ENCODE assay signal across 21 cellular contexts in genomic region chr2:146031158-146031557, GRCh38.
DNase-seq lines count a peak whose midpoint lies in the region; ATAC-seq, FAIRE-seq and TF ChIP-seq lines count a peak whose summit lies in the region.
"Had no signal": no experiment of that assay in that cellular context is flagged by ENCODE, and none has a peak within 500 bp of the region (broad histone marks: within the 10 kb centered on the region; RNA-seq: fewer than 3 reads in every experiment).

No MANE protein-coding gene starts in this region.

- TF ChIP-seq CTCF in GM23338 (conservative IDR thresholded peaks at IDR 0.05; ENCODE audit: low read depth in 2 of 2) (no peak), PC-9 (conservative IDR thresholded peaks at IDR 0.05) (no peak), endothelial cell of umbilical vein (IDR thresholded peaks at IDR 0.05; ENCODE audit: extremely low read depth in 1 of 2, insufficient read depth in 1 of 2, low read depth in 1 of 2, low read length in 2 of 2) (no peak), osteocyte (IDR thresholded peaks at IDR 0.05) (no peak), heart right ventricle (IDR thresholded peaks at IDR 0.05) (no peak)

- no peaks in the 10 kb centered on the region for H3K36me3 ChIP-seq in GM23338 (ENCODE audit: insufficient read depth)
- no peaks in the 10 kb centered on the region for H3K36me3 ChIP-seq in PC-9 (ENCODE audit: low read depth)
- H3K36me3 ChIP-seq in endothelial cell of umbilical vein (ENCODE audit: control insufficient read depth in 2 of 2, extremely low read depth in 1 of 2, insufficient read depth in 2 of 2, low read length in 2 of 2): no peaks in the 10 kb centered on the region
- no peaks in the 10 kb centered on the region for H3K36me3 ChIP-seq in heart right ventricle
- H3K36me3 ChIP-seq: BE2C, MG63 had no signal

- no peak overlapping the region for H3K9ac ChIP-seq in endothelial cell of umbilical vein (replicated peaks; ENCODE audit: extremely low read depth, insufficient read depth, low read length)
- H3K9ac ChIP-seq: KMS-11 had no signal

- TF ChIP-seq POLR2A in endothelial cell of umbilical vein (IDR thresholded peaks at IDR 0.05; ENCODE audit: low read depth, low read length): no peak

- H3K9me1 ChIP-seq in endothelial cell of umbilical vein (replicated peaks; ENCODE audit: control insufficient read depth, extremely low read depth, insufficient read depth, low read length): no peaks in the 10 kb centered on the region

- dilution Hi-C loops in endothelial cell of umbilical vein (cut with MboI; ENCODE audit: extremely low pct_ligation_motif_present, low sequenced_read_pairs): no loop called here

- H3K27me3 ChIP-seq in GM23338 (ENCODE audit: insufficient read depth) (no peaks in the 10 kb centered on the region), PC-9 (ENCODE audit: insufficient read depth, low read depth) (no peaks in the 10 kb centered on the region), endothelial cell of umbilical vein (ENCODE audit: control insufficient read depth in 2 of 2, insufficient read depth in 2 of 2, low read length in 2 of 2) (no peaks in the 10 kb centered on the region), heart right ventricle (no peaks in the 10 kb centered on the region)
- H3K27me3 ChIP-seq: BE2C, MG63 had no signal

- H3F3A ChIP-seq in GM23338 (replicated peaks; ENCODE audit: low read depth) (no peaks in the 10 kb centered on the region), PC-9 (ENCODE audit: insufficient read depth, low read depth) (no peaks in the 10 kb centered on the region)

- H3K4me1 ChIP-seq in GM23338 (ENCODE audit: insufficient read depth) (no peaks in the 10 kb centered on the region), PC-9 (replicated peaks; ENCODE audit: insufficient read depth) (0 out of 2 replicates have a peak, but pooled peaks cover 5% of the 10 kb centered on the region), endothelial cell of umbilical vein (ENCODE audit: control insufficient read depth, extremely low read depth, insufficient read depth, low read length) (no peaks in the 10 kb centered on the region), heart right ventricle (no peaks in the 10 kb centered on the region)
- H3K4me1 ChIP-seq: BE2C had no signal

- intact Hi-C loops in PC-9 (cut with micrococcal nuclease; ENCODE audit: unreplicated experiment): no loop called here
- intact Hi-C loops in endothelial cell of umbilical vein (cut with micrococcal nuclease): no loop called here
- intact Hi-C loops in heart right ventricle (cut with DNase I): no loop called here

- H3K4me3 ChIP-seq in GM23338 (no peak overlapping the region), PC-9 (no peak overlapping the region), endothelial cell of umbilical vein (replicated peaks in 1 of 3; ENCODE audit: insufficient read depth in 1 of 3, low read depth in 1 of 3, low read length in 3 of 3) (no peak overlapping the region), heart right ventricle (no peak overlapping the region)
- H3K4me3 ChIP-seq: MG63 had no signal

- no peak for FAIRE-seq in endothelial cell of umbilical vein (lab: Jason Lieb, UNC)
- FAIRE-seq: GM19239 had no signal

- H3K27me3 Mint-ChIP-seq in GM23338 (ENCODE audit: insufficient read depth, low read depth, poor library complexity) (peaks cover 3% of the 10 kb centered on the region), osteocyte (ENCODE audit: unreplicated experiment) (no peaks in the 10 kb centered on the region)
- H3K27me3 Mint-ChIP-seq: CD4-positive, alpha-beta T cell had no signal

- H3K9me3 ChIP-seq in PC-9 (ENCODE audit: insufficient read depth, low read depth): no peaks in the 10 kb centered on the region
- H3K9me3 ChIP-seq in endothelial cell of umbilical vein (replicated peaks; ENCODE audit: control insufficient read depth, insufficient read depth, low read length): no peaks in the 10 kb centered on the region
- peaks cover 0 to 10% (median 0%) of the 10 kb centered on the region in 11 donors for H3K9me3 ChIP-seq in heart right ventricle
- H3K9me3 ChIP-seq: BE2C, MG63 had no signal

- 85 to 87% methylated on average over 3 of the region's 3 CpGs for WGBS in heart right ventricle, 2 donors

- DNase-seq in GM23338 (ENCODE audit: low spot score): no peak
- no peak for DNase-seq in PC-9
- DNase-seq in endothelial cell of umbilical vein (ENCODE audit: low read depth, low spot score): no peak
- DNase-seq in osteocyte (ENCODE audit: extremely low spot score, unreplicated experiment): no peak
- no peak for DNase-seq in heart right ventricle
- no peak for DNase-seq in amygdala (lab: John Stamatoyannopoulos, UW)
- DNase-seq: BE2C; Calu3; CD4-positive, alpha-beta T cell; DMS53; HCEC 1CT; MG63; NCI-H1092 treated with DMSO at 0.1 percent for 48 hours; NCI-H1694; NCI-H345; NCI-H69; RPMI8226; SIG-M5 had no signal

- H2AFZ ChIP-seq in GM23338 (0 out of 2 replicates have a peak overlapping the region, but pooled peaks have one; percentile 48), PC-9 (peak overlapping the region; percentile 67; the same call in 1 of the 2 replicates), endothelial cell of umbilical vein (ENCODE audit: low read depth, low read length) (peak overlapping the region; percentile 16)

- H3K4me3 Mint-ChIP-seq in GM23338: no peak overlapping the region
- no peak overlapping the region for H3K4me3 Mint-ChIP-seq in osteocyte (ENCODE audit: unreplicated experiment)
- H3K4me3 Mint-ChIP-seq: CD4-positive, alpha-beta T cell had no signal

- CTCF ChIA-PET in PC-9 (lab: Charles Lee): no interaction called here
- CTCF ChIA-PET in endothelial cell of umbilical vein (lab: Charles Lee): interaction anchor here (1.5 kb wide), 1 partner anchor 9 kb away, joined by 5 read pairs; no protein-coding TSS in a partner anchor

- H3K4me1 Mint-ChIP-seq in GM23338 (no peaks in the 10 kb centered on the region), osteocyte (ENCODE audit: unreplicated experiment) (peaks cover 28% of the 10 kb centered on the region)

- BruUV-seq in PC-9 (replicated peaks; lab: Mats Ljungman, UMichigan): no TSS peak
- no TSS peak for BruUV-seq in endothelial cell of umbilical vein (replicated peaks; lab: Mats Ljungman, UMichigan)

- H3K79me2 ChIP-seq in GM23338 (replicated peaks; ENCODE audit: insufficient read depth) (no peaks in the 10 kb centered on the region), PC-9 (ENCODE audit: low read depth) (no peaks in the 10 kb centered on the region), endothelial cell of umbilical vein (ENCODE audit: control insufficient read depth, insufficient read depth, low read length) (no peaks in the 10 kb centered on the region)

- no peak overlapping the region for H3K27ac ChIP-seq in GM23338 (ENCODE audit: low read depth)
- H3K27ac ChIP-seq in PC-9: no peak overlapping the region
- no peak overlapping the region for H3K27ac ChIP-seq in endothelial cell of umbilical vein (ENCODE audit: insufficient read depth, low read depth, low read length)
- no peak overlapping the region for H3K27ac ChIP-seq in heart right ventricle
- H3K27ac ChIP-seq: KMS-11 had no signal

- H3K9me3 Mint-ChIP-seq in GM23338 (no peaks in the 10 kb centered on the region), osteocyte (ENCODE audit: unreplicated experiment) (no peaks in the 10 kb centered on the region)

- H3K36me3 Mint-ChIP-seq in GM23338 (ENCODE audit: low read depth) (no peaks in the 10 kb centered on the region), osteocyte (ENCODE audit: unreplicated experiment) (no peaks in the 10 kb centered on the region)

- ATAC-seq in GM23338: no peak
- no peak for ATAC-seq in heart right ventricle
- no peak for ATAC-seq in GM19397 (IDR thresholded peaks at IDR 0.05; ENCODE audit: unreplicated experiment)

- H3K27ac Mint-ChIP-seq in GM23338 (no peak overlapping the region), osteocyte (ENCODE audit: unreplicated experiment) (peak overlapping the region; percentile 27)
- H3K27ac Mint-ChIP-seq: CD4-positive, alpha-beta T cell had no signal

- POLR2A ChIA-PET in PC-9 (lab: Charles Lee; ENCODE audit: unreplicated experiment) (no interaction called here), endothelial cell of umbilical vein (lab: Charles Lee) (no interaction called here)

- no peaks in the 10 kb centered on the region for H4K20me1 ChIP-seq in GM23338 (replicated peaks; ENCODE audit: insufficient read depth)
- no peaks in the 10 kb centered on the region for H4K20me1 ChIP-seq in PC-9 (ENCODE audit: insufficient read depth)
- no peaks in the 10 kb centered on the region for H4K20me1 ChIP-seq in endothelial cell of umbilical vein (replicated peaks; ENCODE audit: control insufficient read depth, extremely low read depth, insufficient read depth, low read length)

- H3K4me2 ChIP-seq in GM23338 (no peak overlapping the region), PC-9 (no peak overlapping the region), endothelial cell of umbilical vein (ENCODE audit: insufficient read depth, low read length) (no peak overlapping the region)
- H3K4me2 ChIP-seq: KMS-11 had no signal

- H3K9me2 ChIP-seq in GM23338 (ENCODE audit: insufficient read depth) (no peaks in the 10 kb centered on the region), PC-9 (ENCODE audit: insufficient read depth) (no peaks in the 10 kb centered on the region)

TF ChIP-seq in GM23338, 12 proteins besides CTCF, POLR2A, EP300 and RAD21 (continues in another document):
- TF ChIP-seq EZH2phosphoT487 (IDR thresholded peaks at IDR 0.05; ENCODE audit: unreplicated experiment) (no peak), CREB1 (CRISPR knock-in tag; IDR thresholded peaks at IDR 0.05; ENCODE audit: low read depth) (no peak), ZNF114 (CRISPR knock-in tag; IDR thresholded peaks at IDR 0.05) (no peak), NANOG (IDR thresholded peaks at IDR 0.05; ENCODE audit: borderline replicate concordance) (no peak), POLR2AphosphoS5 (IDR thresholded peaks at IDR 0.05; ENCODE audit: low read depth) (no peak)

TF ChIP-seq in endothelial cell of umbilical vein, 7 proteins besides CTCF, POLR2A, EP300 and RAD21:
- no peak for TF ChIP-seq EZH2 (IDR thresholded peaks at IDR 0.05; ENCODE audit: borderline replicate concordance, low read depth, low read length, severe bottlenecking)
- no peak for TF ChIP-seq JUN (IDR thresholded peaks at IDR 0.05; ENCODE audit: borderline replicate concordance, insufficient read depth, insufficient read length, low read depth)
- no peak for TF ChIP-seq GATA2 (IDR thresholded peaks at IDR 0.05; ENCODE audit: insufficient read depth, insufficient read length, low read depth, low read length)
- no peak for TF ChIP-seq FOS (IDR thresholded peaks at IDR 0.05; ENCODE audit: borderline replicate concordance, insufficient read depth, low read length)
- TF ChIP-seq MYC (IDR thresholded peaks at IDR 0.05; ENCODE audit: low read depth, low read length): no peak
- TF ChIP-seq MAX (IDR thresholded peaks at IDR 0.05; ENCODE audit: insufficient read depth, insufficient read length): no peak
- TF ChIP-seq POLR2AphosphoS5 (IDR thresholded peaks at IDR 0.05; ENCODE audit: insufficient read depth, low read depth, low read length): no peak

Comparison
In these comparisons a context has a peak if more than half of its experiments do, and no peak if none do; other contexts are left out.
1. H2AFZ ChIP-seq: peak in every context shown above with its lines; median percentile 67 in PC-9; 48 in GM23338; 16 in endothelial cell of umbilical vein.